In genomic region chr13:99421758-99422555, GRCh38 we compare ENCODE assay signal across 12 cellular contexts.
DNase-seq lines count a peak whose midpoint lies in the region; ATAC-seq and TF ChIP-seq lines count a peak whose summit lies in the region.
"Had no signal": no experiment of that assay in that cellular context is flagged by ENCODE, and none has a peak within 500 bp of the region (broad histone marks: within the 10 kb centered on the region; RNA-seq: fewer than 3 reads in every experiment).

No MANE protein-coding gene starts in this region.

- H4K91ac ChIP-seq in neuronal stem cell (ENCODE audit: low read depth, low read length, poor library complexity): no peak overlapping the region

- no peaks in the 10 kb centered on the region for H3K27me3 Mint-ChIP-seq in T-helper 2 cell treated with Interferon-gamma antibody and Interleukin-4, amounts not matched to agents 5 μg/mL and 100 μg/mL, for 36 hours (ENCODE audit: low read depth)
- H3K27me3 Mint-ChIP-seq in activated T-cell treated with anti-CD3 and anti-CD28 coated beads, Interleukin-2, amount 50 U/mL, for 4 hours (ENCODE audit: low read depth): no peaks in the 10 kb centered on the region

- H3K9me3 Mint-ChIP-seq in T-helper 2 cell treated with Interferon-gamma antibody and Interleukin-4, amounts not matched to agents 5 μg/mL and 100 μg/mL, for 36 hours: no peaks in the 10 kb centered on the region
- H3K9me3 Mint-ChIP-seq in activated T-cell treated with anti-CD3 and anti-CD28 coated beads, Interleukin-2, amount 50 U/mL, for 4 hours: no peaks in the 10 kb centered on the region
- H3K9me3 Mint-ChIP-seq: mesothelial cell of epicardium had no signal

- no peak overlapping the region for H3K27ac ChIP-seq in neuronal stem cell (replicated peaks; ENCODE audit: low read length)

- no peak overlapping the region for H3K4me3 ChIP-seq in neuronal stem cell (ENCODE audit: low read length in 2 of 2)

- no peak overlapping the region for H2BK15ac ChIP-seq in neuronal stem cell (ENCODE audit: low read length)

- no peak overlapping the region for H2AK5ac ChIP-seq in neuronal stem cell (ENCODE audit: low read depth, low read length)

- no peaks in the 10 kb centered on the region for H3K79me1 ChIP-seq in neuronal stem cell (ENCODE audit: low read depth, low read length)

- H3K36me3 Mint-ChIP-seq in T-helper 2 cell treated with Interferon-gamma antibody and Interleukin-4, amounts not matched to agents 5 μg/mL and 100 μg/mL, for 36 hours (ENCODE audit: low read depth): no peaks in the 10 kb centered on the region
- no peaks in the 10 kb centered on the region for H3K36me3 Mint-ChIP-seq in activated T-cell treated with anti-CD3 and anti-CD28 coated beads, Interleukin-2, amount 50 U/mL, for 4 hours (ENCODE audit: insufficient read depth)
- H3K36me3 Mint-ChIP-seq: mesothelial cell of epicardium had no signal

- no peaks in the 10 kb centered on the region for H3K9me3 ChIP-seq in neuronal stem cell (replicated peaks in 1 of 2; ENCODE audit: control insufficient read depth in 2 of 2, insufficient read depth in 1 of 2, low read depth in 1 of 2, low read length in 2 of 2)

- intact Hi-C loops in posterior vena cava (cut with DNase I): no loop called here

- H3K4me1 Mint-ChIP-seq in T-helper 2 cell treated with Interferon-gamma antibody and Interleukin-4, amounts not matched to agents 5 μg/mL and 100 μg/mL, for 36 hours (ENCODE audit: low read depth): peaks cover 62% of the 10 kb centered on the region
- peaks cover 73% of the 10 kb centered on the region for H3K4me1 Mint-ChIP-seq in activated T-cell treated with anti-CD3 and anti-CD28 coated beads, Interleukin-2, amount 50 U/mL, for 4 hours (ENCODE audit: low read depth)

- no peak for TF ChIP-seq CTCF in omental fat pad (IDR thresholded peaks at IDR 0.05)

- no peak overlapping the region for H3K9ac ChIP-seq in neuronal stem cell (ENCODE audit: low read depth, low read length, poor library complexity)

- H3K18ac ChIP-seq in neuronal stem cell (ENCODE audit: low read length): no peak overlapping the region

- no peak overlapping the region for H3K14ac ChIP-seq in neuronal stem cell (ENCODE audit: low read length)

- H3K4me3 Mint-ChIP-seq in T-helper 2 cell treated with Interferon-gamma antibody and Interleukin-4, amounts not matched to agents 5 μg/mL and 100 μg/mL, for 36 hours: peak overlapping the region; percentile 46
- H3K4me3 Mint-ChIP-seq in activated T-cell treated with anti-CD3 and anti-CD28 coated beads, Interleukin-2, amount 50 U/mL, for 4 hours: no peak overlapping the region
- H3K4me3 Mint-ChIP-seq: mesothelial cell of epicardium had no signal

- H2AFZ ChIP-seq in neuronal stem cell (ENCODE audit: low read length): no peak overlapping the region

- DNase-seq in T-helper 2 cell treated with Interferon-gamma antibody and Interleukin-4, amounts not matched to agents 5 μg/mL and 100 μg/mL, for 36 hours (ENCODE audit: low spot score): no peak
- no peak for DNase-seq in T-helper 2 cell
- DNase-seq in activated T-cell treated with anti-CD3 and anti-CD28 coated beads, Interleukin-2, amount 50 U/mL, for 4 hours: no peak
- peak; percentile 41 for DNase-seq in posterior vena cava (ENCODE audit: low spot score)
- no peak for DNase-seq in neuronal stem cell (ENCODE audit: low spot score)
- no peak for DNase-seq in omental fat pad (ENCODE audit: low spot score)
- DNase-seq: hypothalamus, NCI-H1417 had no signal

- H4K8ac ChIP-seq in neuronal stem cell (ENCODE audit: low read depth, low read length): no peak overlapping the region

- peaks cover 6 to 13% of the 10 kb centered on the region in 2 donors for H3K4me1 ChIP-seq in neuronal stem cell (ENCODE audit: control insufficient read depth in 2 of 2, insufficient read depth in 1 of 2, low read depth in 1 of 2, low read length in 2 of 2)

- H3K4me2 ChIP-seq in neuronal stem cell (ENCODE audit: insufficient read depth, low read length, poor library complexity, severe bottlenecking): no peak overlapping the region

- H3K27ac Mint-ChIP-seq in T-helper 2 cell treated with Interferon-gamma antibody and Interleukin-4, amounts not matched to agents 5 μg/mL and 100 μg/mL, for 36 hours: peak overlapping the region; percentile 31
- H3K27ac Mint-ChIP-seq: mesothelial cell of epicardium had no signal

- peaks cover 0 to 44% (median 0%) of the 10 kb centered on the region in 3 experiments for H3K27me3 ChIP-seq in neuronal stem cell (ENCODE audit: control insufficient read depth in 3 of 3, insufficient read depth in 3 of 3, low read depth in 1 of 3, low read length in 3 of 3)

- no peak overlapping the region for H2BK5ac ChIP-seq in neuronal stem cell (ENCODE audit: low read length)

- H2BK12ac ChIP-seq in neuronal stem cell (ENCODE audit: low read length): no peak overlapping the region

- H3K4ac ChIP-seq in neuronal stem cell (ENCODE audit: low read length): no peak overlapping the region

- H3K36me3 ChIP-seq in neuronal stem cell (replicated peaks in 1 of 2; ENCODE audit: control insufficient read depth in 2 of 2, insufficient read depth in 2 of 2, low read length in 2 of 2): no peaks in the 10 kb centered on the region

- WGBS in neuronal stem cell (ENCODE audit: extremely low coverage in 2 of 2, insufficient read length in 2 of 2, insufficient replicate concordance in 1 of 2), 2 donors: no CpG with 5 or more reads among the region's 8 CpGs

- ATAC-seq in HG02759 (IDR thresholded peaks at IDR 0.05; ENCODE audit: unreplicated experiment) (peak; percentile 27), HG02623 (IDR thresholded peaks at IDR 0.05; ENCODE audit: unreplicated experiment) (no peak), omental fat pad (ENCODE audit: low FRiP score) (no peak)
- peak; percentile 21 to 44 for ATAC-seq in activated T-cell treated with anti-CD3 and anti-CD28 coated beads, Interleukin-2, amount 50 U/mL, for 4 hours
- ATAC-seq: HCT116 had no signal

- no peak overlapping the region for H2BK120ac ChIP-seq in neuronal stem cell (ENCODE audit: low read depth, low read length)

- no peak overlapping the region for H3K23ac ChIP-seq in neuronal stem cell (ENCODE audit: low read depth, low read length, poor library complexity)

Comparison
In these comparisons a context has a peak if more than half of its experiments do, and no peak if none do; other contexts are left out.
1. ATAC-seq: peak in HG02759 (single experiment) and activated T-cell treated with anti-CD3 and anti-CD28 coated beads, Interleukin-2, amount 50 U/mL, for 4 hours (2 of 2); none in HG02623 (single experiment) and omental fat pad (single experiment).